Comparison of ENCODE assay signal across 19 cellular contexts in the genomic region with DNA sequence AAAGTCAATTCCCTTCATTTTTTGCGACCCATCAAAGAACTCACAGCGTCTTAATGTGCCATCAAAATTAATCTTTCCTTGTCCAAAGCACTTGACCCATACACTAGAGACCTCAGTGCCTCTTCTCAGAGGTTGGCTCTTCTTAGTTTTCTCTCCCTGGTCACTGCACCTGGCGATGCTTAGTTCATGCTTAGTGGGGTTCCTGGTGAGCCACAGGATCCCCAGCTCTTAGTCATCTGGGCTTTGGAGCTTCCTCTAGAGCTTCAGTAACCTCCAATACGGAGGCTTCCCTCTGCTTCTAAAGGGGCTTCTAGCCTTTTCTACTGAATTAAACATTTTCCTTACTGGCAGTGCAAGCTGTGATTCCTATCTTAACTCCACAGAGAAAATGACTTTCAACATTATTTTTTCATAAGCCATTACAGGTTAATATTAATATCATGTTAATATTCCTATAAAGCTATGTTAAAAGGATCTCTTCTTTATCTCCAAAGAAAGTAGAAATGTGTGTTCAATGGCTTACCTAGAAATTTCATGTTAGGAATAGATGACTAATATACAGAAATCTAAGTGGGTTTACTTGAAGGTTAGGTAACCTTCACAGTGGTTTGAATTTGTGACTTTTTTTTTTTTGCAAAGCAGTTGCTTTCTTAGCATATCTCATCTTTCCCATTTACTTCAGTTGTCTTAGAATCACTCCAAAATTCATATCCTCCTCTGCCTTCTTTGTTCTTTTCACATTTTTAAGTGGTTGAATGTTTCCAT.
DNase-seq lines count a peak whose midpoint lies in the region; ATAC-seq and TF ChIP-seq lines count a peak whose summit lies in the region.
"Had no signal": no experiment of that assay in that cellular context is flagged by ENCODE, and none has a peak within 500 bp of the region (broad histone marks: within the 10 kb centered on the region; RNA-seq: fewer than 3 reads in every experiment).

No MANE protein-coding gene starts in this region.

- H3K4me1 ChIP-seq in body of pancreas = no peaks in the 10 kb centered on the region
- H3K4me1 ChIP-seq: Caco-2, foreskin keratinocyte, neural progenitor cell, tibial artery had no signal

- 90 to 91% methylated on average over 4 of the region's 4 CpGs for WGBS in body of pancreas, 2 donors

- peak overlapping the region; percentile 45 for H3K27ac Mint-ChIP-seq in activated T-cell treated with anti-CD3 and anti-CD28 coated beads, Interleukin-2, amount 50 U/mL, for 24 hours
- H3K27ac Mint-ChIP-seq in activated T-helper 2 cell treated with anti-CD3 and anti-CD28 coated beads, Interferon-gamma antibody, Interleukin-2, Interleukin-4, amounts not matched to agents 10 μg/mL and 5 μg/mL and 100 μg/mL, durations not matched to agents 14 hours and 24 hours and 36 hours = peak overlapping the region; percentile 62
- peak overlapping the region; percentile 57 for H3K27ac Mint-ChIP-seq in stimulated activated naive B cell treated with anti-CD40 and anti-IgM and Interleukin-4, amounts not matched to agents 10 μg/mL and 1 μg/mL and 100 μg/mL, for 72 hours
- H3K27ac Mint-ChIP-seq: neural progenitor cell had no signal

- TF ChIP-seq CTCF in body of pancreas (IDR thresholded peaks at IDR 0.05) = no peak

- H3K36me3 ChIP-seq in body of pancreas (replicated peaks in 1 of 2; ENCODE audit: insufficient read depth in 1 of 2, low read depth in 2 of 2) = no peaks in the 10 kb centered on the region
- H3K36me3 ChIP-seq: neural progenitor cell, tibial artery had no signal

- no peak for DNase-seq in activated T-cell treated with anti-CD3 and anti-CD28 coated beads, Interleukin-2, amount 50 U/mL, for 24 hours
- no peak for DNase-seq in activated T-cell treated with anti-CD3 and anti-CD28 coated beads, Interleukin-2, amount 50 U/mL, for 4 hours
- DNase-seq in activated T-helper 2 cell treated with anti-CD3 and anti-CD28 coated beads, Interferon-gamma antibody, Interleukin-2, Interleukin-4, amounts not matched to agents 10 μg/mL and 5 μg/mL and 100 μg/mL, durations not matched to agents 14 hours and 24 hours and 36 hours (ENCODE audit: low spot score) = no peak
- DNase-seq in stimulated activated naive B cell treated with anti-CD40 and anti-IgM and Interleukin-4, amounts not matched to agents 10 μg/mL and 1 μg/mL and 100 μg/mL, for 72 hours = no peak
- DNase-seq in body of pancreas = no peak
- DNase-seq: Caco-2; cerebellar nuclear complex; foreskin keratinocyte; H7; NCI-H2029 treated with DMSO at 0.1 percent for 48 hours; NCI-H774; stimulated activated CD4-positive, alpha-beta T cell treated with anti-CD3 and anti-CD28 coated beads, Interleukin-2, amount 100 ng/mL, for 24 hours; tibial artery had no signal

- no peak for TF ChIP-seq POLR2A in body of pancreas (IDR thresholded peaks at IDR 0.05)

- H3K4me3 ChIP-seq in body of pancreas = no peak overlapping the region
- H3K4me3 ChIP-seq: lung, neural progenitor cell, SK-N-MC, tibial artery had no signal

- H3K4me1 Mint-ChIP-seq in activated T-cell treated with anti-CD3 and anti-CD28 coated beads, Interleukin-2, amount 50 U/mL, for 24 hours (ENCODE audit: low read depth) = peaks cover 21% of the 10 kb centered on the region
- H3K4me1 Mint-ChIP-seq in activated T-cell treated with anti-CD3 and anti-CD28 coated beads, Interleukin-2, amount 50 U/mL, for 4 hours (ENCODE audit: low read depth) = peaks cover 13% of the 10 kb centered on the region
- peaks cover 18% of the 10 kb centered on the region for H3K4me1 Mint-ChIP-seq in activated T-helper 2 cell treated with anti-CD3 and anti-CD28 coated beads, Interferon-gamma antibody, Interleukin-2, Interleukin-4, amounts not matched to agents 10 μg/mL and 5 μg/mL and 100 μg/mL, durations not matched to agents 14 hours and 24 hours and 36 hours (ENCODE audit: low read depth)
- H3K4me1 Mint-ChIP-seq in stimulated activated naive B cell treated with anti-CD40 and anti-IgM and Interleukin-4, amounts not matched to agents 10 μg/mL and 1 μg/mL and 100 μg/mL, for 72 hours = peaks cover 25 to 54% of the 10 kb centered on the region in 2 donors

- H3K4me3 Mint-ChIP-seq in activated T-cell treated with anti-CD3 and anti-CD28 coated beads, Interleukin-2, amount 50 U/mL, for 24 hours = no peak overlapping the region
- H3K4me3 Mint-ChIP-seq in activated T-cell treated with anti-CD3 and anti-CD28 coated beads, Interleukin-2, amount 50 U/mL, for 4 hours = no peak overlapping the region
- no peak overlapping the region for H3K4me3 Mint-ChIP-seq in activated T-helper 2 cell treated with anti-CD3 and anti-CD28 coated beads, Interferon-gamma antibody, Interleukin-2, Interleukin-4, amounts not matched to agents 10 μg/mL and 5 μg/mL and 100 μg/mL, durations not matched to agents 14 hours and 24 hours and 36 hours (ENCODE audit: low read depth)
- H3K4me3 Mint-ChIP-seq in stimulated activated naive B cell treated with anti-CD40 and anti-IgM and Interleukin-4, amounts not matched to agents 10 μg/mL and 1 μg/mL and 100 μg/mL, for 72 hours = peak overlapping the region; percentile 7 to 15
- H3K4me3 Mint-ChIP-seq: neural progenitor cell had no signal

- no peaks in the 10 kb centered on the region for H3K27me3 Mint-ChIP-seq in activated T-cell treated with anti-CD3 and anti-CD28 coated beads, Interleukin-2, amount 50 U/mL, for 24 hours
- H3K27me3 Mint-ChIP-seq in activated T-cell treated with anti-CD3 and anti-CD28 coated beads, Interleukin-2, amount 50 U/mL, for 4 hours (ENCODE audit: low read depth) = no peaks in the 10 kb centered on the region
- no peaks in the 10 kb centered on the region for H3K27me3 Mint-ChIP-seq in activated T-helper 2 cell treated with anti-CD3 and anti-CD28 coated beads, Interferon-gamma antibody, Interleukin-2, Interleukin-4, amounts not matched to agents 10 μg/mL and 5 μg/mL and 100 μg/mL, durations not matched to agents 14 hours and 24 hours and 36 hours (ENCODE audit: low read depth)
- H3K27me3 Mint-ChIP-seq in stimulated activated naive B cell treated with anti-CD40 and anti-IgM and Interleukin-4, amounts not matched to agents 10 μg/mL and 1 μg/mL and 100 μg/mL, for 72 hours = no peaks in the 10 kb centered on the region

- H3K27ac ChIP-seq in body of pancreas = no peak overlapping the region
- H3K27ac ChIP-seq: foreskin keratinocyte, neural progenitor cell, SK-N-MC, tibial artery had no signal

- no peaks in the 10 kb centered on the region for H3K36me3 Mint-ChIP-seq in activated T-cell treated with anti-CD3 and anti-CD28 coated beads, Interleukin-2, amount 50 U/mL, for 24 hours (ENCODE audit: low read depth)
- peaks cover 2% of the 10 kb centered on the region for H3K36me3 Mint-ChIP-seq in activated T-cell treated with anti-CD3 and anti-CD28 coated beads, Interleukin-2, amount 50 U/mL, for 4 hours (ENCODE audit: insufficient read depth)
- peaks cover 3% of the 10 kb centered on the region for H3K36me3 Mint-ChIP-seq in activated T-helper 2 cell treated with anti-CD3 and anti-CD28 coated beads, Interferon-gamma antibody, Interleukin-2, Interleukin-4, amounts not matched to agents 10 μg/mL and 5 μg/mL and 100 μg/mL, durations not matched to agents 14 hours and 24 hours and 36 hours (ENCODE audit: low read depth)
- H3K36me3 Mint-ChIP-seq in stimulated activated naive B cell treated with anti-CD40 and anti-IgM and Interleukin-4, amounts not matched to agents 10 μg/mL and 1 μg/mL and 100 μg/mL, for 72 hours = peaks cover 7 to 8% of the 10 kb centered on the region in 2 donors
- H3K36me3 Mint-ChIP-seq: neural progenitor cell had no signal

- H3K27me3 ChIP-seq in body of pancreas = no peaks in the 10 kb centered on the region
- H3K27me3 ChIP-seq: foreskin keratinocyte, neural progenitor cell, tibial artery had no signal

- intact Hi-C loops in activated T-helper 2 cell treated with anti-CD3 and anti-CD28 coated beads, Interferon-gamma antibody, Interleukin-2, Interleukin-4, amounts not matched to agents 10 μg/mL and 5 μg/mL and 100 μg/mL, durations not matched to agents 14 hours and 24 hours and 36 hours (cut with micrococcal nuclease) = loop anchor here (1.0 kb wide), 1 partner anchor 9 kb away; no protein-coding TSS in a partner anchor
- intact Hi-C loops in body of pancreas (cut with DNase I) = no loop called here

- H3K9me3 ChIP-seq in body of pancreas = no peaks in the 10 kb centered on the region
- H3K9me3 ChIP-seq: Caco-2, tibial artery had no signal

- H3K9me3 Mint-ChIP-seq in activated T-cell treated with anti-CD3 and anti-CD28 coated beads, Interleukin-2, amount 50 U/mL, for 24 hours = no peaks in the 10 kb centered on the region
- H3K9me3 Mint-ChIP-seq in activated T-cell treated with anti-CD3 and anti-CD28 coated beads, Interleukin-2, amount 50 U/mL, for 4 hours = no peaks in the 10 kb centered on the region
- H3K9me3 Mint-ChIP-seq in activated T-helper 2 cell treated with anti-CD3 and anti-CD28 coated beads, Interferon-gamma antibody, Interleukin-2, Interleukin-4, amounts not matched to agents 10 μg/mL and 5 μg/mL and 100 μg/mL, durations not matched to agents 14 hours and 24 hours and 36 hours = no peaks in the 10 kb centered on the region
- H3K9me3 Mint-ChIP-seq in stimulated activated naive B cell treated with anti-CD40 and anti-IgM and Interleukin-4, amounts not matched to agents 10 μg/mL and 1 μg/mL and 100 μg/mL, for 72 hours = no peaks in the 10 kb centered on the region
- H3K9me3 Mint-ChIP-seq: neural progenitor cell had no signal

- no peak for ATAC-seq in activated T-cell treated with anti-CD3 and anti-CD28 coated beads, Interleukin-2, amount 50 U/mL, for 4 hours
- peak; percentile 51 for ATAC-seq in GM21825 (IDR thresholded peaks at IDR 0.05; ENCODE audit: unreplicated experiment)
- ATAC-seq in stimulated activated naive B cell treated with anti-CD40 and anti-IgM and Interleukin-4, amounts not matched to agents 10 μg/mL and 1 μg/mL and 100 μg/mL, for 72 hours (replicated peaks) = peak; percentile 90 to 92
- ATAC-seq in HG02798 (IDR thresholded peaks at IDR 0.05; ENCODE audit: poor library complexity, unreplicated experiment) = no peak
- ATAC-seq in HG02642 (IDR thresholded peaks at IDR 0.05; ENCODE audit: poor library complexity, unreplicated experiment) = no peak
- no peak for ATAC-seq in body of pancreas
- ATAC-seq: foreskin keratinocyte had no signal

Comparison
In these comparisons a context has a peak if more than half of its experiments do, and no peak if none do; other contexts are left out.
1. H3K4me3 Mint-ChIP-seq: peak in stimulated activated naive B cell treated with anti-CD40 and anti-IgM and Interleukin-4, amounts not matched to agents 10 μg/mL and 1 μg/mL and 100 μg/mL, for 72 hours (2 of 2); none in activated T-cell treated with anti-CD3 and anti-CD28 coated beads, Interleukin-2, amount 50 U/mL, for 24 hours (single experiment), activated T-cell treated with anti-CD3 and anti-CD28 coated beads, Interleukin-2, amount 50 U/mL, for 4 hours (single experiment) and activated T-helper 2 cell treated with anti-CD3 and anti-CD28 coated beads, Interferon-gamma antibody, Interleukin-2, Interleukin-4, amounts not matched to agents 10 μg/mL and 5 μg/mL and 100 μg/mL, durations not matched to agents 14 hours and 24 hours and 36 hours (single experiment).
2. ATAC-seq: peak in GM21825 (single experiment) and stimulated activated naive B cell treated with anti-CD40 and anti-IgM and Interleukin-4, amounts not matched to agents 10 μg/mL and 1 μg/mL and 100 μg/mL, for 72 hours (2 of 2); none in activated T-cell treated with anti-CD3 and anti-CD28 coated beads, Interleukin-2, amount 50 U/mL, for 4 hours (0 of 2), HG02798 (single experiment), HG02642 (single experiment) and body of pancreas (single experiment).
3. Peak in every context shown above with its lines, with median percentiles within 50 percentile points of each other: H3K27ac Mint-ChIP-seq.